Comparison of ENCODE assay signal across 1 cellular context in genomic region chr15:42832577-42832976, GRCh38.
TF ChIP-seq lines count a peak whose summit lies in the region.

No MANE protein-coding gene starts in this region.

TF ChIP-seq in HepG2, 621 proteins besides CTCF, POLR2A, EP300 and RAD21:
- TF ChIP-seq, protein P1, sequence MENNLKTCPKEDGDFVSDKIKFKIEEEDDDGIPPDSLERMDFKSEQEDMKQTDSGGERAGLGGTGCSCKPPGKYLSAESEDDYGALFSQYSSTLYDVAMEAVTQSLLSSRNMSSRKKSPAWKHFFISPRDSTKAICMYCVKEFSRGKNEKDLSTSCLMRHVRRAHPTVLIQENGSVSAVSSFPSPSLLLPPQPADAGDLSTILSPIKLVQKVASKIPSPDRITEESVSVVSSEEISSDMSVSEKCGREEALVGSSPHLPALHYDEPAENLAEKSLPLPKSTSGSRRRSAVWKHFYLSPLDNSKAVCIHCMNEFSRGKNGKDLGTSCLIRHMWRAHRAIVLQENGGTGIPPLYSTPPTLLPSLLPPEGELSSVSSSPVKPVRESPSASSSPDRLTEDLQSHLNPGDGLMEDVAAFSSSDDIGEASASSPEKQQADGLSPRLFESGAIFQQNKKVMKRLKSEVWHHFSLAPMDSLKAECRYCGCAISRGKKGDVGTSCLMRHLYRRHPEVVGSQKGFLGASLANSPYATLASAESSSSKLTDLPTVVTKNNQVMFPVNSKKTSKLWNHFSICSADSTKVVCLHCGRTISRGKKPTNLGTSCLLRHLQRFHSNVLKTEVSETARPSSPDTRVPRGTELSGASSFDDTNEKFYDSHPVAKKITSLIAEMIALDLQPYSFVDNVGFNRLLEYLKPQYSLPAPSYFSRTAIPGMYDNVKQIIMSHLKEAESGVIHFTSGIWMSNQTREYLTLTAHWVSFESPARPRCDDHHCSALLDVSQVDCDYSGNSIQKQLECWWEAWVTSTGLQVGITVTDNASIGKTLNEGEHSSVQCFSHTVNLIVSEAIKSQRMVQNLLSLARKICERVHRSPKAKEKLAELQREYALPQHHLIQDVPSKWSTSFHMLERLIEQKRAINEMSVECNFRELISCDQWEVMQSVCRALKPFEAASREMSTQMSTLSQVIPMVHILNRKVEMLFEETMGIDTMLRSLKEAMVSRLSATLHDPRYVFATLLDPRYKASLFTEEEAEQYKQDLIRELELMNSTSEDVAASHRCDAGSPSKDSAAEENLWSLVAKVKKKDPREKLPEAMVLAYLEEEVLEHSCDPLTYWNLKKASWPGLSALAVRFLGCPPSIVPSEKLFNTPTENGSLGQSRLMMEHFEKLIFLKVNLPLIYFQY (CRISPR knock-in tag; IDR thresholded peaks at IDR 0.05; ENCODE audit: borderline replicate concordance), result no peak
